Comparison of ENCODE assay signal across 28 cellular contexts in genomic region chr5:105828855-105829254, GRCh38.
"Had no signal": no experiment of that assay in that cellular context is flagged by ENCODE, and none has a peak within 500 bp of the region (broad histone marks: within the 10 kb centered on the region; RNA-seq: fewer than 3 reads in every experiment).

No MANE protein-coding gene starts in this region.

- H3K4me3 ChIP-seq: coronary artery, dorsolateral prefrontal cortex, gastrocnemius medialis, heart right ventricle had no signal

- H3K4me1 ChIP-seq: gastrocnemius medialis, heart right ventricle had no signal

- H3K36me3 ChIP-seq: brain microvascular endothelial cell, gastrocnemius medialis, heart right ventricle had no signal

- H3K27me3 ChIP-seq: brain microvascular endothelial cell, gastrocnemius medialis, heart right ventricle had no signal

- H3K27ac ChIP-seq: brain microvascular endothelial cell, coronary artery, dorsolateral prefrontal cortex, gastrocnemius medialis, heart right ventricle had no signal

- H3K9me3 ChIP-seq: gastrocnemius medialis, heart right ventricle had no signal

- ATAC-seq: activated CD4-positive, alpha-beta T cell treated with anti-CD3 and anti-CD28 coated beads for 36 hours; activated CD8-positive, alpha-beta memory T cell treated with anti-CD3 and anti-CD28 coated beads, Interleukin-2, amount 10 ng/mL, durations not matched to agents 7 days and 5 days; activated CD8-positive, alpha-beta T cell treated with anti-CD3 and anti-CD28 coated beads, Interleukin-2, amount 10 ng/mL, durations not matched to agents 7 days and 5 days; activated naive CD4-positive, alpha-beta T cell treated with anti-CD3 and anti-CD28 coated beads, Interleukin-2, amount 50 U/mL, for 72 hours; esophagus mucosa; gastrocnemius medialis; heart right ventricle had no signal

- DNase-seq: activated CD4-positive, alpha-beta memory T cell treated with anti-CD3 and anti-CD28 coated beads for 36 hours; activated CD4-positive, alpha-beta T cell treated with anti-CD3 and anti-CD28 coated beads for 36 hours; activated CD4-positive, alpha-beta T cell treated with anti-CD3 and anti-CD28 coated beads, Interleukin-2, amount 10 ng/mL, durations not matched to agents 24 days and 14 days; activated CD4-positive, CD25-positive, alpha-beta regulatory T cell; activated CD4-positive, CD25-positive, alpha-beta regulatory T cell treated with anti-CD3 and anti-CD28 coated beads, Interleukin-2, amount 50 U/mL, for 72 hours; activated CD8-positive, alpha-beta memory T cell treated with anti-CD3 and anti-CD28 coated beads, Interleukin-2, amount 10 ng/mL, durations not matched to agents 7 days and 5 days; activated CD8-positive, alpha-beta memory T cell treated with anti-CD3 and anti-CD28 coated beads, Interleukin-2, amount 50 U/mL, for 4 hours; activated CD8-positive, alpha-beta T cell treated with anti-CD3 and anti-CD28 coated beads, Interleukin-2, amount 10 ng/mL, durations not matched to agents 7 days and 5 days; activated gamma-delta T cell; activated naive CD4-positive, alpha-beta T cell; activated naive CD4-positive, alpha-beta T cell treated with anti-CD3 and anti-CD28 coated beads, Interleukin-2, amount 10 ng/mL, durations not matched to agents 7 days and 5 days; activated naive CD8-positive, alpha-beta T cell treated with anti-CD3 and anti-CD28 coated beads, Interleukin-2, amount 10 ng/mL, durations not matched to agents 7 days and 5 days; activated T-cell treated with anti-CD3 and anti-CD28 coated beads, Interleukin-2, amount 50 U/mL, for 1 hour; activated T-cell treated with anti-CD3 and anti-CD28 coated beads, Interleukin-2, amount 50 U/mL, for 48 hours; amniotic stem cell; anterior cingulate cortex; brain microvascular endothelial cell; dorsolateral prefrontal cortex; effector memory CD4-positive, alpha-beta T cell; endodermal cell; foreskin fibroblast; gastrocnemius medialis; glutamatergic neuron; heart right ventricle; T-helper 2 cell had no signal
